8 cellular contexts compared by ENCODE assay signal in genomic region chr10:69123747-69124557, GRCh38. TPM values are rescaled to one million over a fixed set of nuclear protein-coding genes. Genes with fewer than 3 reads are reported as not detected.
A peak's percentile ranks its signal among the peaks of the same experiment; 100 is the strongest.
DNase-seq lines count a peak whose midpoint lies in the region; ATAC-seq and TF ChIP-seq lines count a peak whose summit lies in the region.

Gene VPS26A (plus strand): TSS chr10:69124178. CDS start chr10:69124278, 100 bp downstream.

- H3K9ac ChIP-seq in SK-N-SH: peak within 1 kb of the TSS; percentile 93

- under 1% methylated on average over 27 of the region's 82 CpGs for WGBS in SK-N-SH (ENCODE audit: low lambda C conversion rate)
- WGBS in suprapubic skin: under 1% methylated on average over 43 of the region's 82 CpGs

- peaks cover 24% of the 10 kb centered on the region for H4K20me1 ChIP-seq in SK-N-SH (ENCODE audit: insufficient read depth)

- no peaks in the 10 kb centered on the region for H3K9me3 ChIP-seq in SK-N-SH
- no peaks in the 10 kb centered on the region for H3K9me3 ChIP-seq in suprapubic skin

- peak within 1 kb of the TSS; percentile 73 for H2AFZ ChIP-seq in SK-N-SH (ENCODE audit: low read depth)

- TF ChIP-seq RAD21 in SK-N-SH (IDR thresholded peaks at IDR 0.05; ENCODE audit: low read length): no peak

- H3K36me3 ChIP-seq in SK-N-SH (replicated peaks in 1 of 2; ENCODE audit: control insufficient read depth in 1 of 2, insufficient read depth in 2 of 2, low read length in 1 of 2) (no peaks in the 10 kb centered on the region), suprapubic skin (no peaks in the 10 kb centered on the region)

- peak within 1 kb of the TSS; percentile 82 for H3K4me2 ChIP-seq in SK-N-SH

- POLR2A ChIA-PET in GM10248 (lab: Yijun Ruan, JAX): no interaction called here
- POLR2A ChIA-PET in SK-N-SH (lab: Yijun Ruan, JAX): no interaction called here

- H3K4me1 ChIP-seq in SK-N-SH (ENCODE audit: control insufficient read depth in 1 of 2, insufficient read depth in 2 of 2, low read depth in 1 of 2, low read length in 1 of 2) (peaks cover 0 to 3% of the 10 kb centered on the region in 2 experiments; a peak in 2 of 4 replicates), suprapubic skin (peaks cover 20% of the 10 kb centered on the region)

- H3K27ac ChIP-seq in SK-N-SH (ENCODE audit: low read depth in 2 of 2, low read length in 1 of 2) (peak within 1 kb of the TSS; percentile 89 to 97), suprapubic skin (peak within 1 kb of the TSS; percentile 99)

- no peaks in the 10 kb centered on the region for H3K27me3 ChIP-seq in SK-N-SH (ENCODE audit: insufficient read depth)
- no peaks in the 10 kb centered on the region for H3K27me3 ChIP-seq in suprapubic skin

- TF ChIP-seq CTCF in GM10248 (IDR thresholded peaks at IDR 0.05; ENCODE audit: control extremely low read depth, extremely low read depth, low read depth, missing control alignments): peak; percentile 66
- TF ChIP-seq CTCF in SK-N-SH (IDR thresholded peaks at IDR 0.05): peak; percentile 50; the same call in 1 of the 2 replicates
- TF ChIP-seq CTCF in suprapubic skin (IDR thresholded peaks at IDR 0.05): no peak

- H3F3A ChIP-seq in SK-N-SH (replicated peaks; ENCODE audit: insufficient read depth): peaks cover 16% of the 10 kb centered on the region

- peak; percentile 64 to 79 for TF ChIP-seq POLR2A in suprapubic skin (IDR thresholded peaks at IDR 0.05)

- DNase-seq in GM10248 (ENCODE audit: extremely low spot score) (peak; percentile 100), NCI-H1048 (lab: John Stamatoyannopoulos, UW) (peak; percentile 92), SK-N-SH (peak; percentile 99), germinal center (ENCODE audit: low spot score) (peak; percentile 99), nucleus accumbens (lab: John Stamatoyannopoulos, UW) (peak; percentile 87 to 100 (median 99)), suprapubic skin (ENCODE audit: low spot score in 2 of 2) (peak; percentile 99 to 100)
- DNase-seq in activated naive CD4-positive, alpha-beta T cell treated with anti-CD3 and anti-CD28 coated beads, Interleukin-2, amount 50 U/mL, for 16 hours: peak; percentile 99

- ATAC-seq in HG02588 (IDR thresholded peaks at IDR 0.05; ENCODE audit: unreplicated experiment): peak; percentile 83

- H3K4me3 ChIP-seq in SK-N-SH (ENCODE audit: low read depth in 2 of 2, low read length in 1 of 2): peak within 1 kb of the TSS; percentile 78 to 84
- peak within 1 kb of the TSS; percentile 98 for H3K4me3 ChIP-seq in suprapubic skin

- CTCF ChIA-PET in GM10248 (lab: Yijun Ruan, JAX) (interaction anchor here (1.0 to 3.4 kb wide), 5 partner anchors 12 to 120 kb away, joined by 3 to 13 read pairs (median 4); no protein-coding TSS in a partner anchor), SK-N-SH (lab: Yijun Ruan, JAX) (interaction anchor here (1.1 kb wide), 1 partner anchor 9 kb away, joined by 3 read pairs; no protein-coding TSS in a partner anchor)

- H3K79me2 ChIP-seq in SK-N-SH (ENCODE audit: insufficient read depth): peaks cover 48% of the 10 kb centered on the region

- TF ChIP-seq EP300 in SK-N-SH (IDR thresholded peaks at IDR 0.05; ENCODE audit: borderline replicate concordance in 1 of 2, low read depth in 1 of 2, low read length in 1 of 2) (no peak), suprapubic skin (IDR thresholded peaks at IDR 0.05) (no peak)

- no peaks in the 10 kb centered on the region for H3K9me2 ChIP-seq in SK-N-SH

TF ChIP-seq in SK-N-SH, 30 proteins besides CTCF, POLR2A, EP300 and RAD21 (continues in another document):
- TF ChIP-seq PBX3 (IDR thresholded peaks at IDR 0.05) (peak; percentile 33), USF1 (IDR thresholded peaks at IDR 0.05; ENCODE audit: borderline replicate concordance, low read depth) (peak; percentile 98), ELF1 (IDR thresholded peaks at IDR 0.05) (0 out of 2 replicates have a peak, but pooled peaks have one; percentile 39), TCF12 (IDR thresholded peaks at IDR 0.05) (no peak), RCOR1 (IDR thresholded peaks at IDR 0.05; ENCODE audit: low read length) (no peak), TEAD4 (IDR thresholded peaks at IDR 0.05; ENCODE audit: borderline replicate concordance, insufficient read depth) (no peak), RXRA (IDR thresholded peaks at IDR 0.05; ENCODE audit: borderline replicate concordance, low read depth) (no peak), USF2 (IDR thresholded peaks at IDR 0.05; ENCODE audit: borderline replicate concordance, low read depth, low read length) (peak; percentile 96), ZBTB33 (IDR thresholded peaks at IDR 0.05; ENCODE audit: borderline replicate concordance, low read depth) (no peak), POLR2AphosphoS5 (IDR thresholded peaks at IDR 0.05; ENCODE audit: low read depth, low read length) (peak; percentile 94), NRF1 (IDR thresholded peaks at IDR 0.05; ENCODE audit: low read depth, low read length) (no peak), IRF3 (IDR thresholded peaks at IDR 0.05; ENCODE audit: low read depth, low read length) (no peak), EZH2phosphoT487 (IDR thresholded peaks at IDR 0.05; ENCODE audit: borderline replicate concordance, low read depth) (no peak), GATA2 (CRISPR knock-in tag; IDR thresholded peaks at IDR 0.05) (no peak), JUND (IDR thresholded peaks at IDR 0.05) (no peak), RFX5 (IDR thresholded peaks at IDR 0.05; ENCODE audit: low read length) (no peak), SIN3A (IDR thresholded peaks at IDR 0.05; ENCODE audit: borderline replicate concordance, low read depth, low read length) (0 out of 2 replicates have a peak, but pooled peaks have one; percentile 8), GABPA (IDR thresholded peaks at IDR 0.05; ENCODE audit: low read depth) (peak; percentile 43; the same call in 1 of the 2 replicates), FOXJ3 (CRISPR knock-in tag; IDR thresholded peaks at IDR 0.05) (no peak), YY1 (IDR thresholded peaks at IDR 0.05; ENCODE audit: low read depth) (no peak), NFIC (IDR thresholded peaks at IDR 0.05; ENCODE audit: borderline replicate concordance) (no peak), FOSL2 (IDR thresholded peaks at IDR 0.05; ENCODE audit: borderline replicate concordance, low read depth) (no peak)

RNA-seq across cellular contexts. Expression of gene VPS26A, which starts in this region (rescaled TPM):
- polyA plus RNA-seq in SK-N-SH (2012; rRNA removed): 10.6 and 12.9 TPM in 2 replicates
- 22.1 and 30.9 TPM in 2 replicates for polyA plus RNA-seq in SK-N-SH (2012; cell fraction: cytosol; rRNA removed)
- 3.1 and 8.3 TPM in 2 replicates for polyA plus RNA-seq in SK-N-SH (2012; cell fraction: nucleus; rRNA removed)
- 10 to 100 TPM; 29.9 to 33.4 (median 32.1) TPM for total RNA-seq in suprapubic skin

Comparison
In these comparisons a context has a peak if more than half of its experiments do, and no peak if none do; other contexts are left out.
1. Peak in every context shown above with its lines: DNase-seq, ATAC-seq, H3K4me3 ChIP-seq and H3K27ac ChIP-seq.
2. CTCF ChIP-seq: peak in GM10248 (single experiment) and SK-N-SH (single experiment); none in suprapubic skin (0 of 2).